29 cellular contexts compared by ENCODE assay signal in the genomic region with DNA sequence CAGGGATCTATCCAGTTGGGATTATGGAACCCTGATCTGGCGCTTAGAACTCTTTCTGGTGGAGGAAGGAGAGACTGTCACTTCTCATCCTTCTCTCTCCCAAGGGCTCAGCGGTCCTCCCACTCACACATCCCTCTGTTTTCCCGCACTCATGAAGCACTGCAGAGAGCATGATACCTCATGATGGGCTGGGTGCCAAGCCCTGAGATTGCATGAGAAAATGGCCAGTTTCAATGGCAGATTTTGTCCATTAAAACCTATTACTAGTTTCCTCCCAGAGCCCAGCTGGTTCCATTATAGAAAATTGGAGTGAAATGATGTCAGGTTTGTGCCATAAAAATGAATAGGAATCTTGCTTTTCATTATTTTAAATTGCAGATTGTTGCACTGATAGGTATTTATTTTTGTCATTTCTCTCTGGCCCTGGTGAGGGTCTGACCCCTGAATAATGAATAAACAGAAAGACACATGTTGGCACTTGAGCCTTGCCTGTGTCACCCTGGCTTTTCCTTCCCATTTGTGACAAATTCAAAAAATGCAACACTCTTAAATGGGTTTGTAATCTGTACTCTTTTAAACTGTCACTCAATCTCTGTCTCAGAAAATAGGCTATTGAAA.
A peak's percentile ranks its signal among the peaks of the same experiment; 100 is the strongest.
DNase-seq lines count a peak whose midpoint lies in the region; ATAC-seq and TF ChIP-seq lines count a peak whose summit lies in the region.
"Had no signal": no experiment of that assay in that cellular context is flagged by ENCODE, and none has a peak within 500 bp of the region (broad histone marks: within the 10 kb centered on the region; RNA-seq: fewer than 3 reads in every experiment).

No MANE protein-coding gene starts in this region.

- H3K9me2 ChIP-seq in SK-N-SH: no peaks in the 10 kb centered on the region

- no peaks in the 10 kb centered on the region for H3F3A ChIP-seq in SK-N-SH (replicated peaks; ENCODE audit: insufficient read depth)

- H3K36me3 ChIP-seq in SK-N-SH (replicated peaks in 1 of 2; ENCODE audit: control insufficient read depth in 1 of 2, insufficient read depth in 2 of 2, low read length in 1 of 2): no peaks in the 10 kb centered on the region
- H3K36me3 ChIP-seq: BLaER1 treated with 17β-estradiol and CSF1 and Interleukin-3, amounts not matched to agents 10 nM and 100 nM; Peyer's patch; tibial artery had no signal

- peaks cover 0 to 15% of the 10 kb centered on the region in 2 experiments; a peak in 2 of 4 replicates for H3K4me1 ChIP-seq in SK-N-SH (ENCODE audit: control insufficient read depth in 1 of 2, insufficient read depth in 2 of 2, low read depth in 1 of 2, low read length in 1 of 2)
- H3K4me1 ChIP-seq: Peyer's patch, tibial artery had no signal

- peak; percentile 53 for DNase-seq in DMS153 (lab: John Stamatoyannopoulos, UW)
- DNase-seq in NCI-H1105 (lab: John Stamatoyannopoulos, UW): peak; percentile 87
- DNase-seq in NCI-H2081 treated with DMSO at 0.1 percent for 48 hours (lab: John Stamatoyannopoulos, UW): peak; percentile 58
- DNase-seq in SK-N-SH: peak; percentile 58
- no peak for DNase-seq in hepatic stellate cell (ENCODE audit: low spot score)
- no peak for DNase-seq in WTC11 (ENCODE audit: low spot score)
- DNase-seq in stimulated activated naive B cell treated with anti-CD40 and anti-IgM and Interleukin-4, amounts not matched to agents 10 μg/mL and 1 μg/mL and 100 μg/mL, for 72 hours: no peak
- DNase-seq: activated CD4-positive, alpha-beta memory T cell treated with anti-CD3 and anti-CD28 coated beads, Interleukin-2, amount 10 ng/mL, durations not matched to agents 7 days and 5 days; activated CD8-positive, alpha-beta memory T cell treated with anti-CD3 and anti-CD28 coated beads, Interleukin-2, amount 50 U/mL, for 48 hours; activated naive CD4-positive, alpha-beta T cell treated with Interleukin-2 at 50 U/mL for 16 hours; caudate nucleus; cortex of kidney; effector memory CD4-positive, alpha-beta T cell; GF-D8; GM23248; immature natural killer cell; KG1; left cardiac atrium; mammary epithelial cell; NCI-H2107; Peyer's patch; SHP77 treated with DMSO at 0.1 percent for 48 hours; stimulated activated CD4-positive, alpha-beta T cell treated with anti-CD3 and anti-CD28 coated beads, Interleukin-4, amount 100 ng/mL, for 24 hours; SW 1271; tibial artery had no signal

- no peak overlapping the region for H3K4me2 ChIP-seq in SK-N-SH
- H3K4me2 ChIP-seq: BLaER1 treated with 17β-estradiol and CSF1 and Interleukin-3, amounts not matched to agents 10 nM and 100 nM had no signal

- peak in 1 of 2 experiments; percentile 94; a peak in 2 of 4 replicates for TF ChIP-seq EP300 in SK-N-SH (IDR thresholded peaks at IDR 0.05; ENCODE audit: borderline replicate concordance in 1 of 2, low read depth in 1 of 2, low read length in 1 of 2)

- no peaks in the 10 kb centered on the region for H3K27me3 ChIP-seq in SK-N-SH (ENCODE audit: insufficient read depth)
- H3K27me3 ChIP-seq: BLaER1 treated with 17β-estradiol and CSF1 and Interleukin-3, amounts not matched to agents 10 nM and 100 nM; Peyer's patch; tibial artery had no signal

- H3K9me3 ChIP-seq in SK-N-SH: no peaks in the 10 kb centered on the region

- no peaks in the 10 kb centered on the region for H4K20me1 ChIP-seq in SK-N-SH (ENCODE audit: insufficient read depth)
- H4K20me1 ChIP-seq: BLaER1 treated with 17β-estradiol and CSF1 and Interleukin-3, amounts not matched to agents 10 nM and 100 nM had no signal

- peak overlapping the region in 1 of 2 experiments; percentile 91; a peak in 2 of 4 replicates for H3K27ac ChIP-seq in SK-N-SH (ENCODE audit: low read depth in 2 of 2, low read length in 1 of 2)
- H3K27ac ChIP-seq: BLaER1 treated with 17β-estradiol and CSF1 and Interleukin-3, amounts not matched to agents 10 nM and 100 nM; epithelial cell of prostate; GM23248; Peyer's patch; tibial artery had no signal

- no peak overlapping the region for H3K9ac ChIP-seq in SK-N-SH
- H3K9ac ChIP-seq: BLaER1 treated with 17β-estradiol and CSF1 and Interleukin-3, amounts not matched to agents 10 nM and 100 nM; GM23248 had no signal

- H3K36me3 Mint-ChIP-seq in WTC11: peaks cover 17% of the 10 kb centered on the region
- H3K36me3 Mint-ChIP-seq in stimulated activated naive B cell treated with anti-CD40 and anti-IgM and Interleukin-4, amounts not matched to agents 10 μg/mL and 1 μg/mL and 100 μg/mL, for 72 hours: no peaks in the 10 kb centered on the region

- no peak overlapping the region for H2AFZ ChIP-seq in SK-N-SH (ENCODE audit: low read depth)
- H2AFZ ChIP-seq: GM23248 had no signal

- no peaks in the 10 kb centered on the region for H3K79me2 ChIP-seq in SK-N-SH (ENCODE audit: insufficient read depth)

- CTCF ChIA-PET in SK-N-SH (lab: Yijun Ruan, JAX) (interaction anchor here (1.1 to 2.0 kb wide), 5 partner anchors 12 to 770 kb away, joined by 3 to 7 read pairs (median 5); no protein-coding TSS in a partner anchor), WTC11 (lab: Charles Lee) (no interaction called here)

- no peak overlapping the region for H3K27ac Mint-ChIP-seq in WTC11
- H3K27ac Mint-ChIP-seq in stimulated activated naive B cell treated with anti-CD40 and anti-IgM and Interleukin-4, amounts not matched to agents 10 μg/mL and 1 μg/mL and 100 μg/mL, for 72 hours: no peak overlapping the region
- H3K27ac Mint-ChIP-seq: activated CD4-positive, alpha-beta memory T cell treated with anti-CD3 and anti-CD28 coated beads, Interleukin-2, amount 10 ng/mL, durations not matched to agents 7 days and 5 days; activated T-helper 1 cell treated with anti-CD3 and anti-CD28 coated beads, Interleukin-12 subunit alpha, Interleukin-12 subunit beta, Interleukin-2, Interleukin-4 antibody, amounts not matched to agents 30 ng/mL and 10 ng/mL and 1 ng/mL, durations not matched to agents 14 hours and 24 hours and 36 hours; immature natural killer cell; nephron had no signal

- ATAC-seq in WTC11: no peak
- ATAC-seq in stimulated activated naive B cell treated with anti-CD40 and anti-IgM and Interleukin-4, amounts not matched to agents 10 μg/mL and 1 μg/mL and 100 μg/mL, for 72 hours (replicated peaks): no peak
- ATAC-seq: left cardiac atrium had no signal

- TF ChIP-seq RAD21 in SK-N-SH (IDR thresholded peaks at IDR 0.05; ENCODE audit: low read length): 0 out of 2 replicates have a peak, but pooled peaks have one; percentile 3

- TF ChIP-seq CTCF in SK-N-SH (IDR thresholded peaks at IDR 0.05) (no peak), WTC11 (IDR thresholded peaks at IDR 0.05) (no peak)

- H3K4me1 Mint-ChIP-seq in WTC11: peaks cover 14% of the 10 kb centered on the region
- H3K4me1 Mint-ChIP-seq in stimulated activated naive B cell treated with anti-CD40 and anti-IgM and Interleukin-4, amounts not matched to agents 10 μg/mL and 1 μg/mL and 100 μg/mL, for 72 hours: no peaks in the 10 kb centered on the region
- H3K4me1 Mint-ChIP-seq: activated CD4-positive, alpha-beta memory T cell treated with anti-CD3 and anti-CD28 coated beads, Interleukin-2, amount 10 ng/mL, durations not matched to agents 7 days and 5 days; immature natural killer cell had no signal

- H3K4me3 Mint-ChIP-seq in WTC11: no peak overlapping the region
- H3K4me3 Mint-ChIP-seq in stimulated activated naive B cell treated with anti-CD40 and anti-IgM and Interleukin-4, amounts not matched to agents 10 μg/mL and 1 μg/mL and 100 μg/mL, for 72 hours: no peak overlapping the region
- H3K4me3 Mint-ChIP-seq: activated CD4-positive, alpha-beta memory T cell treated with anti-CD3 and anti-CD28 coated beads, Interleukin-2, amount 10 ng/mL, durations not matched to agents 7 days and 5 days; activated T-helper 1 cell treated with anti-CD3 and anti-CD28 coated beads, Interleukin-12 subunit alpha, Interleukin-12 subunit beta, Interleukin-2, Interleukin-4 antibody, amounts not matched to agents 30 ng/mL and 10 ng/mL and 1 ng/mL, durations not matched to agents 14 hours and 24 hours and 36 hours; immature natural killer cell; nephron had no signal

- H3K27me3 Mint-ChIP-seq in WTC11 (ENCODE audit: low read depth): no peaks in the 10 kb centered on the region; the same call in 1 of the 2 replicates
- H3K27me3 Mint-ChIP-seq in stimulated activated naive B cell treated with anti-CD40 and anti-IgM and Interleukin-4, amounts not matched to agents 10 μg/mL and 1 μg/mL and 100 μg/mL, for 72 hours: peaks cover 0 to 5% of the 10 kb centered on the region in 2 donors
- H3K27me3 Mint-ChIP-seq: activated CD4-positive, alpha-beta memory T cell treated with anti-CD3 and anti-CD28 coated beads, Interleukin-2, amount 10 ng/mL, durations not matched to agents 7 days and 5 days had no signal

- H3K9me3 Mint-ChIP-seq in WTC11: peaks cover 26% of the 10 kb centered on the region
- peaks cover 16 to 17% of the 10 kb centered on the region in 2 donors for H3K9me3 Mint-ChIP-seq in stimulated activated naive B cell treated with anti-CD40 and anti-IgM and Interleukin-4, amounts not matched to agents 10 μg/mL and 1 μg/mL and 100 μg/mL, for 72 hours

- POLR2A ChIA-PET in SK-N-SH (lab: Yijun Ruan, JAX): no interaction called here
- POLR2A ChIA-PET in WTC11 (lab: Charles Lee): no interaction called here

- WGBS in SK-N-SH (ENCODE audit: low lambda C conversion rate): 2% methylated on average over 3 of the region's 3 CpGs

- H3K4me3 ChIP-seq in SK-N-SH (ENCODE audit: low read depth in 2 of 2, low read length in 1 of 2): no peak overlapping the region
- H3K4me3 ChIP-seq: BLaER1 treated with 17β-estradiol and CSF1 and Interleukin-3, amounts not matched to agents 10 nM and 100 nM; GM23248; Peyer's patch; tibial artery had no signal

TF ChIP-seq in SK-N-SH, 30 proteins besides CTCF, POLR2A, EP300 and RAD21 (continues in another document):
- TF ChIP-seq SMC3 (IDR thresholded peaks at IDR 0.05; ENCODE audit: low read depth, low read length) (no peak), MXI1 (IDR thresholded peaks at IDR 0.05; ENCODE audit: low read depth, low read length) (peak; percentile 63; the same call in 1 of the 2 replicates), GATA2 (CRISPR knock-in tag; IDR thresholded peaks at IDR 0.05) (peak; percentile 88), EZH2phosphoT487 (IDR thresholded peaks at IDR 0.05; ENCODE audit: borderline replicate concordance, low read depth) (no peak)

TF ChIP-seq in WTC11, 78 proteins besides CTCF, POLR2A, EP300 and RAD21 (continues in another document):
- no peak for TF ChIP-seq CREB1 (CRISPR knock-in tag; IDR thresholded peaks at IDR 0.05)

Comparison
In these comparisons a context has a peak if more than half of its experiments do, and no peak if none do; other contexts are left out.
1. DNase-seq: peak in DMS153 (single experiment), NCI-H1105 (single experiment), NCI-H2081 treated with DMSO at 0.1 percent for 48 hours (single experiment) and SK-N-SH (single experiment); none in hepatic stellate cell (single experiment), WTC11 (single experiment) and stimulated activated naive B cell treated with anti-CD40 and anti-IgM and Interleukin-4, amounts not matched to agents 10 μg/mL and 1 μg/mL and 100 μg/mL, for 72 hours (single experiment).